Comparison of ENCODE assay signal across 19 cellular contexts in genomic region chr2:191228861-191229260, GRCh38. TPM values are rescaled to one million over a fixed set of nuclear protein-coding genes. Genes with fewer than 3 reads are reported as not detected.
DNase-seq lines count a peak whose midpoint lies in the region; ATAC-seq and TF ChIP-seq lines count a peak whose summit lies in the region.
"Had no signal": no experiment of that assay in that cellular context is flagged by ENCODE, and none has a peak within 500 bp of the region (broad histone marks: within the 10 kb centered on the region; RNA-seq: fewer than 3 reads in every experiment).

No MANE protein-coding gene starts in this region.

- H3K27me3 ChIP-seq in right cardiac atrium (ENCODE audit: control insufficient read depth, insufficient read depth): no peaks in the 10 kb centered on the region
- H3K27me3 ChIP-seq in prostate gland (replicated peaks; ENCODE audit: insufficient read depth): no peaks in the 10 kb centered on the region
- H3K27me3 ChIP-seq: dorsolateral prefrontal cortex had no signal

- intact Hi-C loops in right cardiac atrium (cut with DNase I) (no loop called here), prostate gland (cut with DNase I) (no loop called here)

- POLR2A ChIA-PET in RWPE1 (lab: Yijun Ruan, JAX; ENCODE audit: low non-redundant PET): interaction anchor here (0.6 kb wide), 1 partner anchor 27 kb away, joined by 3 read pairs; no protein-coding TSS in a partner anchor

- H3K4me1 ChIP-seq in right cardiac atrium (ENCODE audit: control insufficient read depth, insufficient read depth, low read length) (peaks cover 2% of the 10 kb centered on the region), prostate gland (replicated peaks) (no peaks in the 10 kb centered on the region)

- peak overlapping the region; percentile 34 for H3K27ac ChIP-seq in RWPE1
- no peak overlapping the region for H3K27ac ChIP-seq in right cardiac atrium (ENCODE audit: low read length)
- no peak overlapping the region for H3K27ac ChIP-seq in prostate gland
- H3K27ac ChIP-seq: dorsolateral prefrontal cortex, epithelial cell of prostate had no signal

- TF ChIP-seq CTCF in RWPE1 (conservative IDR thresholded peaks at IDR 0.05; ENCODE audit: low read depth) (no peak), prostate gland (IDR thresholded peaks at IDR 0.05) (no peak)

- no peak for TF ChIP-seq POLR2A in prostate gland (IDR thresholded peaks at IDR 0.05)

- WGBS in right cardiac atrium: 66% methylated on average over 6 of the region's 6 CpGs
- 44% methylated on average over 6 of the region's 6 CpGs for WGBS in prostate gland

- H3K9me3 ChIP-seq in right cardiac atrium (ENCODE audit: control insufficient read depth, low read length): no peaks in the 10 kb centered on the region
- H3K9me3 ChIP-seq in prostate gland: no peaks in the 10 kb centered on the region

- H3K36me3 ChIP-seq in prostate gland: no peaks in the 10 kb centered on the region

- CTCF ChIA-PET in RWPE1 (lab: Yijun Ruan, JAX): interaction anchor here (0.7 kb wide), 1 partner anchor 86 kb away, joined by 3 read pairs; no protein-coding TSS in a partner anchor

- H3K4me3 ChIP-seq in right cardiac atrium (ENCODE audit: low read length) (no peak overlapping the region), prostate gland (no peak overlapping the region)
- H3K4me3 ChIP-seq: dorsolateral prefrontal cortex had no signal

- DNase-seq in DMS 273 (lab: John Stamatoyannopoulos, UW; ENCODE audit: unreplicated experiment) (peak; percentile 68), RWPE1 (ENCODE audit: low spot score) (no peak), right cardiac atrium (peak; percentile 28 to 70 (median 69)), prostate gland (ENCODE audit: low spot score) (peak; percentile 91), inferior parietal cortex (ENCODE audit: extremely low spot score) (no peak), NCI-H187 (lab: John Stamatoyannopoulos, UW) (no peak), HT-29 (ENCODE audit: low spot score) (no peak)
- DNase-seq: activated CD4-positive, alpha-beta T cell treated with anti-CD3 and anti-CD28 coated beads, Interleukin-2, amount 10 ng/mL, durations not matched to agents 7 days and 5 days; activated CD8-positive, alpha-beta memory T cell treated with anti-CD3 and anti-CD28 coated beads, Interleukin-2, amount 50 U/mL, for 4 hours; activated effector memory CD4-positive, alpha-beta T cell treated with anti-CD3 and anti-CD28 coated beads, Interleukin-2, amount 50 U/mL, for 16 hours; caudate nucleus; dorsolateral prefrontal cortex; NCI-H2029 treated with DMSO at 0.1 percent for 48 hours; NCI-H524; SHP77 treated with DMSO at 0.1 percent for 48 hours; T-helper 1 cell had no signal

- peak; percentile 53 to 86 for ATAC-seq in right cardiac atrium
- no peak for ATAC-seq in GM18519 (IDR thresholded peaks at IDR 0.05; ENCODE audit: low FRiP score, unreplicated experiment)
- ATAC-seq: natural killer cell treated with Interleukin-12 subunit alpha and Interleukin-12 subunit beta and Interleukin-15 and Interleukin-18, amount 100 ng/mL, for 72 hours had no signal

RNA-seq across cellular contexts. Expression of gene MYO1B, which starts 16.3 kb away (rescaled TPM):
- 10 to 100 TPM; 10.3 to 16.3 (median 13.2) TPM for total RNA-seq in right cardiac atrium
- polyA plus RNA-seq in right cardiac atrium: 6.0 TPM
- 10 to 100 TPM; 22.4 to 38.3 TPM for total RNA-seq in prostate gland
- total RNA-seq in HT-29 (2014; rRNA removed; shearing (Covaris generic)): 2.0 and 2.5 TPM in 2 replicates

Comparison
In these comparisons a context has a peak if more than half of its experiments do, and no peak if none do; other contexts are left out.
1. DNase-seq: peak in DMS 273 (single experiment), right cardiac atrium (3 of 3) and prostate gland (single experiment); none in RWPE1 (single experiment), inferior parietal cortex (single experiment), NCI-H187 (0 of 2) and HT-29 (single experiment).